ENCODE assay signal across 29 cellular contexts in the genomic region with DNA sequence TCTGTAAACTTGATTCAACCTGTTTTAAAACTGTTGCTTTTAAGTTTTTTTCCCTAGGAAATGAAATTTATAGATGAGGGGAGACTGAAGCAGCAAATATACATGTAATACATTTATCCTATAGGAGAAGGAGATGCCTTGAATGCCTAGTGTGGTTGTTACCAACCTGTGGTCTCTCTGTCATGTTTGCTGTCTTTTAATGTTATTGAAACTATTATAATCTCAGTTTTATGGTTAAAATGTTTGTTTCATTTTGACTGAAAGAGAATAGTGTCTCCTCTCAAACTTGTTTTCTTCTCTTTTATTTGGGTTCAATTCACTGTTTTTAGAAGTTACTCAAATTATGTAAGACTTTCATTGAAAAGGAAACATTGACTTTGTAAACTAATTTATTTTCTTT. TPM values are rescaled to one million over a fixed set of nuclear protein-coding genes. Genes with fewer than 3 reads are reported as not detected.
"Had no signal": no experiment of that assay in that cellular context is flagged by ENCODE, and none has a peak within 500 bp of the region (broad histone marks: within the 10 kb centered on the region; RNA-seq: fewer than 3 reads in every experiment).

No MANE protein-coding gene starts in this region.

- H3K4me3 ChIP-seq: colonic mucosa, esophagus squamous epithelium, gastrocnemius medialis, heart right ventricle, left lung, lower lobe of right lung had no signal

- H3K4me1 Mint-ChIP-seq: mesothelial cell of epicardium had no signal

- H3K27ac Mint-ChIP-seq: dendritic cell treated with granulocyte-macrophage colony-stimulating factor and Interleukin-4, amounts not matched to agents 40 ng/mL and 50 ng/mL, for 4 days; mesothelial cell of epicardium; naive thymus-derived CD4-positive, alpha-beta T cell had no signal

- FAIRE-seq: endothelial cell of umbilical vein, keratinocyte had no signal

- H3K9me3 ChIP-seq: colonic mucosa, esophagus squamous epithelium, gastrocnemius medialis, heart right ventricle, left lung, lower lobe of right lung had no signal

- ATAC-seq: effector memory CD8-positive, alpha-beta T cell; esophagus mucosa; gastrocnemius medialis; heart right ventricle; left cardiac atrium; left lung; left ventricle myocardium superior; lower lobe of right lung; naive thymus-derived CD4-positive, alpha-beta T cell had no signal

- H3K27ac ChIP-seq: colonic mucosa, esophagus squamous epithelium, gastrocnemius medialis, heart right ventricle, left lung, lower lobe of right lung had no signal

- H3K4me3 Mint-ChIP-seq: dendritic cell treated with granulocyte-macrophage colony-stimulating factor and Interleukin-4, amounts not matched to agents 40 ng/mL and 50 ng/mL, for 4 days; effector memory CD8-positive, alpha-beta T cell; mesothelial cell of epicardium; naive thymus-derived CD4-positive, alpha-beta T cell had no signal

- H3K27me3 Mint-ChIP-seq: dendritic cell treated with granulocyte-macrophage colony-stimulating factor and Interleukin-4, amounts not matched to agents 40 ng/mL and 50 ng/mL, for 4 days; effector memory CD8-positive, alpha-beta T cell; naive thymus-derived CD4-positive, alpha-beta T cell had no signal

- H3K27me3 ChIP-seq: colonic mucosa, esophagus squamous epithelium, gastrocnemius medialis, heart right ventricle, left lung had no signal

- H3K4me1 ChIP-seq: colonic mucosa, esophagus squamous epithelium, gastrocnemius medialis, heart right ventricle, left lung, lower lobe of right lung had no signal

- DNase-seq: colonic mucosa; cortex of kidney; effector CD8-positive, alpha-beta T cell; effector memory CD8-positive, alpha-beta T cell; esophagus squamous epithelium; foreskin fibroblast; foreskin melanocyte; gastrocnemius medialis; glutamatergic neuron; head of caudate nucleus; heart right ventricle; hippocampal formation; left cardiac atrium; left lung; left ventricle myocardium superior; lower lobe of right lung; mesenchymal stem cell; naive thymus-derived CD4-positive, alpha-beta T cell had no signal

- H3K9me3 Mint-ChIP-seq: dendritic cell treated with granulocyte-macrophage colony-stimulating factor and Interleukin-4, amounts not matched to agents 40 ng/mL and 50 ng/mL, for 4 days; effector memory CD8-positive, alpha-beta T cell; mesothelial cell of epicardium; naive thymus-derived CD4-positive, alpha-beta T cell had no signal

RNA-seq across cellular contexts. Expression of a gene that starts 56.8 kb away (rescaled TPM):
- total RNA-seq: colonic mucosa, epithelial cell of proximal tubule, esophagus mucosa, esophagus squamous epithelium, kidney epithelial cell, lower leg skin, lower lobe of right lung, mesenteric fat pad, mesothelial cell of epicardium, mononuclear cell, mucosa of gallbladder had no signal
- polyA plus RNA-seq: endothelial cell of umbilical vein; heart right ventricle; keratinocyte; naive thymus-derived CD4-positive, alpha-beta T cell had no signal
